1 cellular context compared by ENCODE assay signal in the genomic region with DNA sequence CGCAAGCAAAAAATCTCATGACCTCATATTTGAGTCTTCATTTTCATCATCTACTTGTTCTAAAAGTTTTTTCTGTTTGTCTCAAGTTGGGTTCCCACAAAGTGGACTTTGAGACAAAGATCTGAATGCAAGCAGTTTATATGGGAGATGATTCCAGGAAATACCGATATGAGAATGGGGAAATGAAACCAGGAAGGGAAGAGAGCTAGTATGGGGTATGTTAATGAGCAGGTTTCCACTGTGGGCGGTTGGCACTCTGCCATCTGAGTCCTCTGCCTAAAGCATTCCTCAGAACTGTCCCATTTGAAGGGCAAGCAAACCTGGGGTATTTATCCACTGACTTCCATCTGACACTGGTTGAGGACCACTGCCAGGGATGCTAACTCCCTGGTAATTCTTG.
TF ChIP-seq lines count a peak whose summit lies in the region.

No MANE protein-coding gene starts in this region.

TF ChIP-seq in HepG2, 621 proteins besides CTCF, POLR2A, EP300 and RAD21:
- no peak for TF ChIP-seq ZNF431 (CRISPR knock-in tag; IDR thresholded peaks at IDR 0.05; ENCODE audit: borderline replicate concordance, low read depth)
- no peak for TF ChIP-seq CEBPG (CRISPR knock-in tag; IDR thresholded peaks at IDR 0.05)
- TF ChIP-seq ZNF205 (CRISPR knock-in tag; IDR thresholded peaks at IDR 0.05) = no peak
- TF ChIP-seq, protein P1, sequence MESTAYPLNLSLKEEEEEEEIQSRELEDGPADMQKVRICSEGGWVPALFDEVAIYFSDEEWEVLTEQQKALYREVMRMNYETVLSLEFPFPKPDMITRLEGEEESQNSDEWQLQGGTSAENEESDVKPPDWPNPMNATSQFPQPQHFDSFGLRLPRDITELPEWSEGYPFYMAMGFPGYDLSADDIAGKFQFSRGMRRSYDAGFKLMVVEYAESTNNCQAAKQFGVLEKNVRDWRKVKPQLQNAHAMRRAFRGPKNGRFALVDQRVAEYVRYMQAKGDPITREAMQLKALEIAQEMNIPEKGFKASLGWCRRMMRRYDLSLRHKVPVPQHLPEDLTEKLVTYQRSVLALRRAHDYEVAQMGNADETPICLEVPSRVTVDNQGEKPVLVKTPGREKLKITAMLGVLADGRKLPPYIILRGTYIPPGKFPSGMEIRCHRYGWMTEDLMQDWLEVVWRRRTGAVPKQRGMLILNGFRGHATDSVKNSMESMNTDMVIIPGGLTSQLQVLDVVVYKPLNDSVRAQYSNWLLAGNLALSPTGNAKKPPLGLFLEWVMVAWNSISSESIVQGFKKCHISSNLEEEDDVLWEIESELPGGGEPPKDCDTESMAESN (CRISPR knock-in tag; conservative IDR thresholded peaks at IDR 0.05) = no peak
- TF ChIP-seq, protein P2, sequence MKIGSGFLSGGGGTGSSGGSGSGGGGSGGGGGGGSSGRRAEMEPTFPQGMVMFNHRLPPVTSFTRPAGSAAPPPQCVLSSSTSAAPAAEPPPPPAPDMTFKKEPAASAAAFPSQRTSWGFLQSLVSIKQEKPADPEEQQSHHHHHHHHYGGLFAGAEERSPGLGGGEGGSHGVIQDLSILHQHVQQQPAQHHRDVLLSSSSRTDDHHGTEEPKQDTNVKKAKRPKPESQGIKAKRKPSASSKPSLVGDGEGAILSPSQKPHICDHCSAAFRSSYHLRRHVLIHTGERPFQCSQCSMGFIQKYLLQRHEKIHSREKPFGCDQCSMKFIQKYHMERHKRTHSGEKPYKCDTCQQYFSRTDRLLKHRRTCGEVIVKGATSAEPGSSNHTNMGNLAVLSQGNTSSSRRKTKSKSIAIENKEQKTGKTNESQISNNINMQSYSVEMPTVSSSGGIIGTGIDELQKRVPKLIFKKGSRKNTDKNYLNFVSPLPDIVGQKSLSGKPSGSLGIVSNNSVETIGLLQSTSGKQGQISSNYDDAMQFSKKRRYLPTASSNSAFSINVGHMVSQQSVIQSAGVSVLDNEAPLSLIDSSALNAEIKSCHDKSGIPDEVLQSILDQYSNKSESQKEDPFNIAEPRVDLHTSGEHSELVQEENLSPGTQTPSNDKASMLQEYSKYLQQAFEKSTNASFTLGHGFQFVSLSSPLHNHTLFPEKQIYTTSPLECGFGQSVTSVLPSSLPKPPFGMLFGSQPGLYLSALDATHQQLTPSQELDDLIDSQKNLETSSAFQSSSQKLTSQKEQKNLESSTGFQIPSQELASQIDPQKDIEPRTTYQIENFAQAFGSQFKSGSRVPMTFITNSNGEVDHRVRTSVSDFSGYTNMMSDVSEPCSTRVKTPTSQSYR (CRISPR knock-in tag; IDR thresholded peaks at IDR 0.05; ENCODE audit: borderline replicate concordance) = no peak
- TF ChIP-seq, protein P3, sequence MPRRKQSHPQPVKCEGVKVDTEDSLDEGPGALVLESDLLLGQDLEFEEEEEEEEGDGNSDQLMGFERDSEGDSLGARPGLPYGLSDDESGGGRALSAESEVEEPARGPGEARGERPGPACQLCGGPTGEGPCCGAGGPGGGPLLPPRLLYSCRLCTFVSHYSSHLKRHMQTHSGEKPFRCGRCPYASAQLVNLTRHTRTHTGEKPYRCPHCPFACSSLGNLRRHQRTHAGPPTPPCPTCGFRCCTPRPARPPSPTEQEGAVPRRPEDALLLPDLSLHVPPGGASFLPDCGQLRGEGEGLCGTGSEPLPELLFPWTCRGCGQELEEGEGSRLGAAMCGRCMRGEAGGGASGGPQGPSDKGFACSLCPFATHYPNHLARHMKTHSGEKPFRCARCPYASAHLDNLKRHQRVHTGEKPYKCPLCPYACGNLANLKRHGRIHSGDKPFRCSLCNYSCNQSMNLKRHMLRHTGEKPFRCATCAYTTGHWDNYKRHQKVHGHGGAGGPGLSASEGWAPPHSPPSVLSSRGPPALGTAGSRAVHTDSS (CRISPR knock-in tag; conservative IDR thresholded peaks at IDR 0.05) = no peak
- TF ChIP-seq, protein P4, sequence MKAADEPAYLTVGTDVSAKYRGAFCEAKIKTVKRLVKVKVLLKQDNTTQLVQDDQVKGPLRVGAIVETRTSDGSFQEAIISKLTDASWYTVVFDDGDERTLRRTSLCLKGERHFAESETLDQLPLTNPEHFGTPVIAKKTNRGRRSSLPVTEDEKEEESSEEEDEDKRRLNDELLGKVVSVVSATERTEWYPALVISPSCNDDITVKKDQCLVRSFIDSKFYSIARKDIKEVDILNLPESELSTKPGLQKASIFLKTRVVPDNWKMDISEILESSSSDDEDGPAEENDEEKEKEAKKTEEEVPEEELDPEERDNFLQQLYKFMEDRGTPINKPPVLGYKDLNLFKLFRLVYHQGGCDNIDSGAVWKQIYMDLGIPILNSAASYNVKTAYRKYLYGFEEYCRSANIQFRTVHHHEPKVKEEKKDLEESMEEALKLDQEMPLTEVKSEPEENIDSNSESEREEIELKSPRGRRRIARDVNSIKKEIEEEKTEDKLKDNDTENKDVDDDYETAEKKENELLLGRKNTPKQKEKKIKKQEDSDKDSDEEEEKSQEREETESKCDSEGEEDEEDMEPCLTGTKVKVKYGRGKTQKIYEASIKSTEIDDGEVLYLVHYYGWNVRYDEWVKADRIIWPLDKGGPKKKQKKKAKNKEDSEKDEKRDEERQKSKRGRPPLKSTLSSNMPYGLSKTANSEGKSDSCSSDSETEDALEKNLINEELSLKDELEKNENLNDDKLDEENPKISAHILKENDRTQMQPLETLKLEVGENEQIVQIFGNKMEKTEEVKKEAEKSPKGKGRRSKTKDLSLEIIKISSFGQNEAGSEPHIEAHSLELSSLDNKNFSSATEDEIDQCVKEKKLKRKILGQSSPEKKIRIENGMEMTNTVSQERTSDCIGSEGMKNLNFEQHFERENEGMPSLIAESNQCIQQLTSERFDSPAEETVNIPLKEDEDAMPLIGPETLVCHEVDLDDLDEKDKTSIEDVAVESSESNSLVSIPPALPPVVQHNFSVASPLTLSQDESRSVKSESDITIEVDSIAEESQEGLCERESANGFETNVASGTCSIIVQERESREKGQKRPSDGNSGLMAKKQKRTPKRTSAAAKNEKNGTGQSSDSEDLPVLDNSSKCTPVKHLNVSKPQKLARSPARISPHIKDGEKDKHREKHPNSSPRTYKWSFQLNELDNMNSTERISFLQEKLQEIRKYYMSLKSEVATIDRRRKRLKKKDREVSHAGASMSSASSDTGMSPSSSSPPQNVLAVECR (CRISPR knock-in tag; IDR thresholded peaks at IDR 0.05; ENCODE audit: borderline replicate concordance) = no peak
- TF ChIP-seq ZMYM4 (CRISPR knock-in tag; IDR thresholded peaks at IDR 0.05) = no peak
- no peak for TF ChIP-seq DR1 (CRISPR knock-in tag; IDR thresholded peaks at IDR 0.05)
- TF ChIP-seq RXRA (CRISPR knock-in tag; IDR thresholded peaks at IDR 0.05) = no peak
- TF ChIP-seq, protein P5, sequence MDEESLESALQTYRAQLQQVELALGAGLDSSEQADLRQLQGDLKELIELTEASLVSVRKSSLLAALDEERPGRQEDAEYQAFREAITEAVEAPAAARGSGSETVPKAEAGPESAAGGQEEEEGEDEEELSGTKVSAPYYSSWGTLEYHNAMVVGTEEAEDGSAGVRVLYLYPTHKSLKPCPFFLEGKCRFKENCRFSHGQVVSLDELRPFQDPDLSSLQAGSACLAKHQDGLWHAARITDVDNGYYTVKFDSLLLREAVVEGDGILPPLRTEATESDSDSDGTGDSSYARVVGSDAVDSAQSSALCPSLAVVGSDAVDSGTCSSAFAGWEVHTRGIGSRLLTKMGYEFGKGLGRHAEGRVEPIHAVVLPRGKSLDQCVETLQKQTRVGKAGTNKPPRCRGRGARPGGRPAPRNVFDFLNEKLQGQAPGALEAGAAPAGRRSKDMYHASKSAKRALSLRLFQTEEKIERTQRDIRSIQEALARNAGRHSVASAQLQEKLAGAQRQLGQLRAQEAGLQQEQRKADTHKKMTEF (CRISPR knock-in tag; IDR thresholded peaks at IDR 0.05) = no peak
- no peak for TF ChIP-seq THAP11 (CRISPR knock-in tag; IDR thresholded peaks at IDR 0.05)
- no peak for TF ChIP-seq U2AF2 (IDR thresholded peaks at IDR 0.05; ENCODE audit: low read depth, low read length)
- no peak for TF ChIP-seq RCOR2 (CRISPR knock-in tag; IDR thresholded peaks at IDR 0.05)
